ENCODE assay signal across 8 cellular contexts in the genomic region with DNA sequence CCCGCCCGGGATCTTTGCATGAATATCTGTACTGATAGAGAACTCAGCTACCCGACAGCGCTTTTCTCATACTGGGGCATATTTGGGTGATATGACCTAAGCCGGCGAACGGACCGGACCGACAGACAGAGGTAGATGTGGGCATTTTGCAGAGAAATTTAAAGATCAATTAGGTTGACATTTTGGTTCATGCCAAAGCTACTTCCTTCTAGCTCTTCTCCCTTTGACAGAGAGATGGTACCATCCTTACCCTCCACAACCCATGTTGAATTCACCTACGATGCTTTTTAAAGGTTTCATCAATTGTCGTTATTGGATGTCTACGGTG. TPM values are rescaled to one million over a fixed set of nuclear protein-coding genes. Genes with fewer than 3 reads are reported as not detected.
DNase-seq lines count a peak whose midpoint lies in the region; TF ChIP-seq lines count a peak whose summit lies in the region.

No MANE protein-coding gene starts in this region.

- H3K27me3 Mint-ChIP-seq in activated naive CD8-positive, alpha-beta T cell treated with anti-CD3 and anti-CD28 coated beads for 36 hours = no peaks in the 10 kb centered on the region

- TF ChIP-seq CTCF in GM20000 (IDR thresholded peaks at IDR 0.05; ENCODE audit: extremely low read depth, missing control alignments) = no peak

- H3K27ac Mint-ChIP-seq in activated naive CD8-positive, alpha-beta T cell treated with anti-CD3 and anti-CD28 coated beads for 36 hours = peak overlapping the region; percentile 95

- H3K27ac ChIP-seq in stomach smooth muscle (ENCODE audit: low read length) = peak overlapping the region; percentile 50

- H3K4me1 ChIP-seq in stomach smooth muscle (ENCODE audit: control insufficient read depth, insufficient read depth, low read length) = peaks cover 6% of the 10 kb centered on the region

- in situ Hi-C loops in ACHN (cut with HindIII; ENCODE audit: low pct_ligation_motif_present, low pct_unique_long_range_greater_than_20kb, low sequenced_read_pairs) = no loop called here

- no peaks in the 10 kb centered on the region for H3K9me3 ChIP-seq in stomach smooth muscle (ENCODE audit: control insufficient read depth in 2 of 2, low read length in 2 of 2)

- H3K9me3 Mint-ChIP-seq in activated naive CD8-positive, alpha-beta T cell treated with anti-CD3 and anti-CD28 coated beads for 36 hours = no peaks in the 10 kb centered on the region

- H3K36me3 Mint-ChIP-seq in activated naive CD8-positive, alpha-beta T cell treated with anti-CD3 and anti-CD28 coated beads for 36 hours = peaks cover 32% of the 10 kb centered on the region

- H3K4me3 Mint-ChIP-seq in activated naive CD8-positive, alpha-beta T cell treated with anti-CD3 and anti-CD28 coated beads for 36 hours = peak overlapping the region; percentile 96

- H3K4me3 ChIP-seq in stomach smooth muscle (ENCODE audit: low read length in 2 of 2) = peak overlapping the region; percentile 97 to 98

- H3K27me3 ChIP-seq in stomach smooth muscle (ENCODE audit: control insufficient read depth in 1 of 2, insufficient read depth in 2 of 2, low read length in 2 of 2) = no peaks in the 10 kb centered on the region

- peaks cover 3 to 4% of the 10 kb centered on the region in 2 donors for H3K36me3 ChIP-seq in stomach smooth muscle (ENCODE audit: control insufficient read depth in 2 of 2, insufficient read depth in 2 of 2, low read length in 2 of 2)

- H3K9ac ChIP-seq in stomach smooth muscle (ENCODE audit: low read length in 2 of 2) = peak overlapping the region; percentile 75 to 84

- no peak for TF ChIP-seq POLR2A in erythroblast (IDR thresholded peaks at IDR 0.05; ENCODE audit: low read length)

- H3K4me1 Mint-ChIP-seq in activated naive CD8-positive, alpha-beta T cell treated with anti-CD3 and anti-CD28 coated beads for 36 hours = peaks cover 18% of the 10 kb centered on the region

- DNase-seq in NCI-H2171 treated with DMSO at 0.1 percent for 48 hours (lab: John Stamatoyannopoulos, UW) (peak; percentile 41), NCI-H2171 (lab: John Stamatoyannopoulos, UW) (no peak), iPS-NIHi11 (ENCODE audit: low spot score) (peak; percentile 11), erythroblast (lab: John Stamatoyannopoulos, UW) (no peak), GM20000 (ENCODE audit: low spot score) (no peak), ACHN (no peak)
- no peak for DNase-seq in activated naive CD8-positive, alpha-beta T cell treated with anti-CD3 and anti-CD28 coated beads for 36 hours

RNA-seq across cellular contexts. Expression of gene ARV1, which starts 0.5 kb away (rescaled TPM):
- 10 to 100 TPM; 24.1 to 24.2 TPM for total RNA-seq in activated naive CD8-positive, alpha-beta T cell treated with anti-CD3 and anti-CD28 coated beads for 36 hours

RNA-seq across cellular contexts. Expression of gene TTC13, which starts 0.7 kb away (rescaled TPM):
- total RNA-seq in activated naive CD8-positive, alpha-beta T cell treated with anti-CD3 and anti-CD28 coated beads for 36 hours = 10 to 100 TPM; 13.4 to 15.5 TPM

Comparison
In these comparisons a context has a peak if more than half of its experiments do, and no peak if none do; other contexts are left out.
1. DNase-seq: peak in NCI-H2171 treated with DMSO at 0.1 percent for 48 hours (single experiment) and iPS-NIHi11 (single experiment); none in NCI-H2171 (single experiment), activated naive CD8-positive, alpha-beta T cell treated with anti-CD3 and anti-CD28 coated beads for 36 hours (single experiment), erythroblast (0 of 2), GM20000 (single experiment) and ACHN (single experiment).